In the genomic region with DNA sequence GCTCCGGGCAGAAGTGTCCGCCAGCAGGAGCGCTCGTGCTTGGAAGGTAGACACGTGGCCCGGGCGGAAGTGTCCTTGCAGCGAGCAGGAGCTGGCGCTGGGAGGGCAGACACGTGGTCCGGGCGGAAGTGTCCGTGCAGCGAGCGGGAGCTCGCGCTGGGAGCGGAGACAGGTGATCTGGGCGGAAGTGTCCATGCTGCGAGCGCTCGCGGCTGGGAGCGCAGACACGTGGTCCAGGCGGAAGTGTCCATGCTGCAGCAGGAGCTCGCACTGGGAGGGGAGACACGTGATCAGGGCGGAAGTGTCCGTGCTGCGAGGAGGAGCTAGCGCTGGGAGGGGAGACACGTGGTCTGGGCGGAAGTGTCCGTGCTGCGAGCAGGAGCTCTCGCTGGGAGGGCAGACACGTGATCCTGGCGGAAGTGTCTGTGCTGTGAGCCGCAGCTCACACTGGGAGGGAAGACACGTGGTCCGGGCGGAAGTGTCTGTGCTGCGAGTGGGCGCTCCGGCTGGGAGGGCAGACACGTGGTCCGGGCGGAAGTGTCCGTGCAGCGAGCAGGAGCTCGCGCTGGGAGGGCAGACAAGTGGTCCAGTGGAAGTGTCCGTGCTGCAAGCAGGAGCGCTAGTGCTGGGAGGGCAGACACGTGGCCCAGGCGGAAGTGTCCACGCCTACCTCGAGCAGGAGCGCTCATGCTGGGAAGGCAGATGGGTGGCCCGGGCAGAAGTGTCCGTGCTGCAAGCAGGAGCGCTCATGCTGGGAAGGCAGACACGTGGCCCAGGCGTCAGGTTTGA, we compare ENCODE assay signal across 10 cellular contexts. TPM values are rescaled to one million over a fixed set of nuclear protein-coding genes. Genes with fewer than 3 reads are reported as not detected.
DNase-seq lines count a peak whose midpoint lies in the region; ATAC-seq, FAIRE-seq and TF ChIP-seq lines count a peak whose summit lies in the region.
"Had no signal": no experiment of that assay in that cellular context is flagged by ENCODE, and none has a peak within 500 bp of the region (broad histone marks: within the 10 kb centered on the region; RNA-seq: fewer than 3 reads in every experiment).

No MANE protein-coding gene starts in this region.

- no peak overlapping the region for H3K4me3 ChIP-seq in suprapubic skin
- H3K4me3 ChIP-seq in hepatocyte: no peak overlapping the region

- WGBS in suprapubic skin: 88% methylated on average over 63 of the region's 65 CpGs
- WGBS in hepatocyte (ENCODE audit: low lambda C conversion rate, missing lambda C conversion rate): 96% methylated on average over 57 of the region's 65 CpGs

- TF ChIP-seq EP300 in suprapubic skin (IDR thresholded peaks at IDR 0.05): no peak

- H3K27ac ChIP-seq in suprapubic skin (peak overlapping the region; percentile 12), hepatocyte (no peak overlapping the region)

- ATAC-seq in Right ventricle myocardium superior (ENCODE audit: poor library complexity): peak; percentile 9

- no peaks in the 10 kb centered on the region for H3K27me3 Mint-ChIP-seq in activated naive CD4-positive, alpha-beta T cell treated with anti-CD3 and anti-CD28 coated beads for 36 hours (ENCODE audit: low read depth)
- no peaks in the 10 kb centered on the region for H3K27me3 Mint-ChIP-seq in activated naive CD4-positive, alpha-beta T cell treated with anti-CD3 and anti-CD28 coated beads, Interleukin-2, amount 10 ng/mL, durations not matched to agents 7 days and 5 days
- no peaks in the 10 kb centered on the region for H3K27me3 Mint-ChIP-seq in activated T-helper 1 cell treated with anti-CD3 and anti-CD28 coated beads, Interleukin-12 subunit alpha, Interleukin-12 subunit beta, Interleukin-2, Interleukin-4 antibody, amounts not matched to agents 30 ng/mL and 10 ng/mL and 1 ng/mL, durations not matched to agents 14 hours and 24 hours and 36 hours (ENCODE audit: insufficient read depth)

- H3K4me3 Mint-ChIP-seq in activated naive CD4-positive, alpha-beta T cell treated with anti-CD3 and anti-CD28 coated beads for 36 hours: no peak overlapping the region
- no peak overlapping the region for H3K4me3 Mint-ChIP-seq in activated naive CD4-positive, alpha-beta T cell treated with anti-CD3 and anti-CD28 coated beads, Interleukin-2, amount 10 ng/mL, durations not matched to agents 7 days and 5 days
- no peak overlapping the region for H3K4me3 Mint-ChIP-seq in activated T-helper 1 cell treated with anti-CD3 and anti-CD28 coated beads, Interleukin-12 subunit alpha, Interleukin-12 subunit beta, Interleukin-2, Interleukin-4 antibody, amounts not matched to agents 30 ng/mL and 10 ng/mL and 1 ng/mL, durations not matched to agents 14 hours and 24 hours and 36 hours

- peak overlapping the region; percentile 39 for H3K27ac Mint-ChIP-seq in activated naive CD4-positive, alpha-beta T cell treated with anti-CD3 and anti-CD28 coated beads for 36 hours
- H3K27ac Mint-ChIP-seq in activated naive CD4-positive, alpha-beta T cell treated with anti-CD3 and anti-CD28 coated beads, Interleukin-2, amount 10 ng/mL, durations not matched to agents 7 days and 5 days: no peak overlapping the region
- H3K27ac Mint-ChIP-seq in activated T-helper 1 cell treated with anti-CD3 and anti-CD28 coated beads, Interleukin-12 subunit alpha, Interleukin-12 subunit beta, Interleukin-2, Interleukin-4 antibody, amounts not matched to agents 30 ng/mL and 10 ng/mL and 1 ng/mL, durations not matched to agents 14 hours and 24 hours and 36 hours: no peak overlapping the region

- TF ChIP-seq CTCF in suprapubic skin (IDR thresholded peaks at IDR 0.05): no peak
- TF ChIP-seq CTCF in hepatocyte (IDR thresholded peaks at IDR 0.05; ENCODE audit: poor library complexity): no peak

- no peaks in the 10 kb centered on the region for H4K20me1 ChIP-seq in hepatocyte (ENCODE audit: insufficient read depth, poor library complexity, severe bottlenecking)

- no peak overlapping the region for H2AFZ ChIP-seq in hepatocyte

- H3K4me1 ChIP-seq in suprapubic skin (peaks cover 23% of the 10 kb centered on the region), hepatocyte (ENCODE audit: insufficient read depth) (peaks cover 21% of the 10 kb centered on the region)

- H3K9me3 ChIP-seq in suprapubic skin (no peaks in the 10 kb centered on the region), hepatocyte (ENCODE audit: low read depth) (no peaks in the 10 kb centered on the region)

- peaks cover 24% of the 10 kb centered on the region for H3K36me3 Mint-ChIP-seq in activated naive CD4-positive, alpha-beta T cell treated with anti-CD3 and anti-CD28 coated beads for 36 hours (ENCODE audit: low read depth)
- peaks cover 14% of the 10 kb centered on the region for H3K36me3 Mint-ChIP-seq in activated naive CD4-positive, alpha-beta T cell treated with anti-CD3 and anti-CD28 coated beads, Interleukin-2, amount 10 ng/mL, durations not matched to agents 7 days and 5 days
- peaks cover 14% of the 10 kb centered on the region for H3K36me3 Mint-ChIP-seq in activated T-helper 1 cell treated with anti-CD3 and anti-CD28 coated beads, Interleukin-12 subunit alpha, Interleukin-12 subunit beta, Interleukin-2, Interleukin-4 antibody, amounts not matched to agents 30 ng/mL and 10 ng/mL and 1 ng/mL, durations not matched to agents 14 hours and 24 hours and 36 hours (ENCODE audit: low read depth)

- H3K27me3 ChIP-seq in suprapubic skin (no peaks in the 10 kb centered on the region), hepatocyte (no peaks in the 10 kb centered on the region)

- FAIRE-seq in GM12892 (lab: Jason Lieb, UNC): no peak

- H3K4me2 ChIP-seq in hepatocyte: no peak overlapping the region

- no peaks in the 10 kb centered on the region for H3K79me2 ChIP-seq in hepatocyte

- intact Hi-C loops in activated naive CD4-positive, alpha-beta T cell treated with anti-CD3 and anti-CD28 coated beads for 36 hours (cut with micrococcal nuclease): no loop called here
- intact Hi-C loops in Right ventricle myocardium superior (cut with DNase I): no loop called here
- intact Hi-C loops in activated T-helper 1 cell treated with anti-CD3 and anti-CD28 coated beads, Interleukin-12 subunit alpha, Interleukin-12 subunit beta, Interleukin-2, Interleukin-4 antibody, amounts not matched to agents 30 ng/mL and 10 ng/mL and 1 ng/mL, durations not matched to agents 14 hours and 24 hours and 36 hours (cut with micrococcal nuclease): no loop called here

- H3K36me3 ChIP-seq in suprapubic skin: peaks cover 37% of the 10 kb centered on the region
- H3K36me3 ChIP-seq in hepatocyte (replicated peaks; ENCODE audit: insufficient read depth, low read depth): no peaks in the 10 kb centered on the region

- DNase-seq in activated naive CD4-positive, alpha-beta T cell treated with anti-CD3 and anti-CD28 coated beads for 36 hours: no peak
- no peak for DNase-seq in activated naive CD4-positive, alpha-beta T cell treated with anti-CD3 and anti-CD28 coated beads, Interleukin-2, amount 10 ng/mL, durations not matched to agents 7 days and 5 days
- DNase-seq in T1000 (lab: John Stamatoyannopoulos, UW): peak; percentile 97
- DNase-seq in Right ventricle myocardium superior: no peak
- DNase-seq in suprapubic skin (ENCODE audit: low spot score in 2 of 2): no peak
- DNase-seq in hepatocyte (ENCODE audit: low spot score): no peak
- DNase-seq in activated T-helper 1 cell treated with anti-CD3 and anti-CD28 coated beads, Interleukin-12 subunit alpha, Interleukin-12 subunit beta, Interleukin-2, Interleukin-4 antibody, amounts not matched to agents 30 ng/mL and 10 ng/mL and 1 ng/mL, durations not matched to agents 14 hours and 24 hours and 36 hours (ENCODE audit: low spot score): no peak
- DNase-seq in GM12892 (ENCODE audit: insufficient read length): no peak
- DNase-seq: activated gamma-delta T cell, AML-193 had no signal

- no peaks in the 10 kb centered on the region for H3K4me1 Mint-ChIP-seq in activated naive CD4-positive, alpha-beta T cell treated with anti-CD3 and anti-CD28 coated beads for 36 hours (ENCODE audit: low read depth)
- H3K4me1 Mint-ChIP-seq in activated naive CD4-positive, alpha-beta T cell treated with anti-CD3 and anti-CD28 coated beads, Interleukin-2, amount 10 ng/mL, durations not matched to agents 7 days and 5 days: no peaks in the 10 kb centered on the region
- H3K4me1 Mint-ChIP-seq in activated T-helper 1 cell treated with anti-CD3 and anti-CD28 coated beads, Interleukin-12 subunit alpha, Interleukin-12 subunit beta, Interleukin-2, Interleukin-4 antibody, amounts not matched to agents 30 ng/mL and 10 ng/mL and 1 ng/mL, durations not matched to agents 14 hours and 24 hours and 36 hours (ENCODE audit: low read depth): no peaks in the 10 kb centered on the region

- H3K9me2 ChIP-seq in hepatocyte (replicated peaks; ENCODE audit: insufficient read depth): no peaks in the 10 kb centered on the region

- CTCF ChIA-PET in activated naive CD4-positive, alpha-beta T cell treated with anti-CD3 and anti-CD28 coated beads for 36 hours (lab: Charles Lee): interaction anchor here (0.6 kb wide), 1 partner anchor 23 kb away, joined by 3 read pairs; no protein-coding TSS in a partner anchor
- CTCF ChIA-PET in activated naive CD4-positive, alpha-beta T cell treated with anti-CD3 and anti-CD28 coated beads, Interleukin-2, amount 10 ng/mL, durations not matched to agents 7 days and 5 days (lab: Charles Lee): interaction anchor here (1.1 kb wide), 1 partner anchor 9 kb away, joined by 3 read pairs; no protein-coding TSS in a partner anchor

- TF ChIP-seq POLR2A in suprapubic skin (IDR thresholded peaks at IDR 0.05): no peak
- TF ChIP-seq POLR2A in GM12892 (IDR thresholded peaks at IDR 0.05; ENCODE audit: low read depth, low read length): no peak

- H3K9me3 Mint-ChIP-seq in activated naive CD4-positive, alpha-beta T cell treated with anti-CD3 and anti-CD28 coated beads for 36 hours: no peaks in the 10 kb centered on the region
- H3K9me3 Mint-ChIP-seq in activated naive CD4-positive, alpha-beta T cell treated with anti-CD3 and anti-CD28 coated beads, Interleukin-2, amount 10 ng/mL, durations not matched to agents 7 days and 5 days: no peaks in the 10 kb centered on the region
- no peaks in the 10 kb centered on the region for H3K9me3 Mint-ChIP-seq in activated T-helper 1 cell treated with anti-CD3 and anti-CD28 coated beads, Interleukin-12 subunit alpha, Interleukin-12 subunit beta, Interleukin-2, Interleukin-4 antibody, amounts not matched to agents 30 ng/mL and 10 ng/mL and 1 ng/mL, durations not matched to agents 14 hours and 24 hours and 36 hours

RNA-seq across cellular contexts. Expression of a gene that starts 41.1 kb away (rescaled TPM):
- 10 to 100 TPM; 15.5 to 15.8 TPM for total RNA-seq in activated naive CD4-positive, alpha-beta T cell treated with anti-CD3 and anti-CD28 coated beads for 36 hours
- total RNA-seq in Right ventricle myocardium superior (16.5 TPM), suprapubic skin (10 to 100 TPM in 2 of 4 donors, 1 to 10 TPM in 2; 8.2 to 12.3 (median 10.5) TPM), hepatocyte (16.6 and 23.4 TPM in 2 replicates)
- polyA plus RNA-seq in hepatocyte: 27.4 and 28.7 TPM in 2 replicates
- 37.0 and 37.8 TPM in 2 replicates for total RNA-seq in activated T-helper 1 cell treated with anti-CD3 and anti-CD28 coated beads, Interleukin-12 subunit alpha, Interleukin-12 subunit beta, Interleukin-2, Interleukin-4 antibody, amounts not matched to agents 30 ng/mL and 10 ng/mL and 1 ng/mL, durations not matched to agents 14 hours and 24 hours and 36 hours
- 13.1 TPM for polyA plus RNA-seq in GM12892 (2012; ENCODE audit: missing spikeins)

RNA-seq across cellular contexts. Expression of a gene that starts 41.6 kb away (rescaled TPM):
- 10 to 100 TPM; 26.2 to 27.5 TPM for total RNA-seq in activated naive CD4-positive, alpha-beta T cell treated with anti-CD3 and anti-CD28 coated beads for 36 hours
- total RNA-seq in Right ventricle myocardium superior (19.3 TPM), suprapubic skin (10 to 100 TPM; 26.7 to 34.4 (median 29.0) TPM), hepatocyte (14.2 and 23.5 TPM in 2 replicates)
- 18.7 and 19.0 TPM in 2 replicates for polyA plus RNA-seq in hepatocyte
- 42.7 and 52.4 TPM in 2 replicates for total RNA-seq in activated T-helper 1 cell treated with anti-CD3 and anti-CD28 coated beads, Interleukin-12 subunit alpha, Interleukin-12 subunit beta, Interleukin-2, Interleukin-4 antibody, amounts not matched to agents 30 ng/mL and 10 ng/mL and 1 ng/mL, durations not matched to agents 14 hours and 24 hours and 36 hours
- polyA plus RNA-seq in GM12892 (2012; ENCODE audit: missing spikeins): 22.8 TPM
